In genomic region chr11:61983419-61983818, GRCh38 we compare ENCODE assay signal across 20 cellular contexts. TPM values are rescaled to one million over a fixed set of nuclear protein-coding genes. Genes with fewer than 3 reads are reported as not detected.
DNase-seq lines count a peak whose midpoint lies in the region; ATAC-seq, FAIRE-seq and TF ChIP-seq lines count a peak whose summit lies in the region.
"Had no signal": no experiment of that assay in that cellular context is flagged by ENCODE, and none has a peak within 500 bp of the region (broad histone marks: within the 10 kb centered on the region; RNA-seq: fewer than 3 reads in every experiment).

No MANE protein-coding gene starts in this region.

- CTCF ChIA-PET in HepG2 (lab: Yijun Ruan, JAX; ENCODE audit: low intra/inter-chr PET ratio, low total read pairs): no interaction called here

- peaks cover 26 to 90% (median 48%) of the 10 kb centered on the region in 10 experiments for H3K4me1 ChIP-seq in BLaER1 treated with 17β-estradiol and CSF1 and Interleukin-3, amounts not matched to agents 10 nM and 100 nM
- H3K4me1 ChIP-seq in HepG2 (ENCODE audit: insufficient read depth, low read length) (peaks cover 87% of the 10 kb centered on the region), spleen (peaks cover 3 to 48% (median 20%) of the 10 kb centered on the region in 6 donors), hepatocyte (ENCODE audit: insufficient read depth) (peaks cover 35% of the 10 kb centered on the region)

- peaks cover 20 to 31% (median 22%) of the 10 kb centered on the region in 11 experiments for H3K9me3 ChIP-seq in BLaER1 treated with 17β-estradiol and CSF1 and Interleukin-3, amounts not matched to agents 10 nM and 100 nM (replicated peaks in 1 of 11)
- no peaks in the 10 kb centered on the region for H3K9me3 ChIP-seq in HepG2 (ENCODE audit: low read length)
- peaks cover 0 to 13% (median 3%) of the 10 kb centered on the region in 8 donors for H3K9me3 ChIP-seq in spleen
- H3K9me3 ChIP-seq in hepatocyte (ENCODE audit: low read depth): peaks cover 6% of the 10 kb centered on the region
- H3K9me3 ChIP-seq: Peyer's patch had no signal

- H3K4me3 ChIP-seq in BLaER1 treated with 17β-estradiol and CSF1 and Interleukin-3, amounts not matched to agents 10 nM and 100 nM: no peak overlapping the region
- H3K4me3 ChIP-seq in HepG2 (replicated peaks in 1 of 3; ENCODE audit: insufficient read depth in 1 of 3, low read depth in 2 of 3, low read length in 3 of 3): no peak overlapping the region
- H3K4me3 ChIP-seq in spleen: no peak overlapping the region
- no peak overlapping the region for H3K4me3 ChIP-seq in hepatocyte
- H3K4me3 ChIP-seq: A549, GM23338, K562, Peyer's patch had no signal

- no peak for TF ChIP-seq EP300 in HepG2 (IDR thresholded peaks at IDR 0.05; ENCODE audit: low read depth in 2 of 2, low read length in 2 of 2)
- TF ChIP-seq EP300 in HepG2 (CRISPR knock-in tag; IDR thresholded peaks at IDR 0.05; ENCODE audit: borderline replicate concordance): no peak

- peak overlapping the region in 1 of 11 experiments; percentile 56; a peak in 1 of 22 replicates for H3K9ac ChIP-seq in BLaER1 treated with 17β-estradiol and CSF1 and Interleukin-3, amounts not matched to agents 10 nM and 100 nM
- no peak overlapping the region for H3K9ac ChIP-seq in HepG2 (ENCODE audit: insufficient read depth, low read depth, low read length)

- ATAC-seq in HepG2 (no peak), GM21529 (IDR thresholded peaks at IDR 0.05; ENCODE audit: unreplicated experiment) (no peak)
- ATAC-seq: A549, GM23338, K562 had no signal

- DNase-seq in caudate nucleus (lab: John Stamatoyannopoulos, UW) (peak in 1 of 61 donors; percentile 42), HepG2 (ENCODE audit: low spot score) (no peak), spleen (peak; percentile 75), hepatocyte (ENCODE audit: low spot score) (no peak), DMS53 (lab: John Stamatoyannopoulos, UW) (no peak)
- DNase-seq: Calu3; CD4-positive, alpha-beta memory T cell; NCI-H1105; NCI-H2081; NCI-H2171 treated with DMSO at 0.1 percent for 48 hours; NCI-H446 treated with DMSO at 0.1 percent for 48 hours; NCI-H69; NK-92 treated with Interleukin-12 subunit alpha and Interleukin-12 subunit beta, amount 100 ng/mL, for 24 hours had no signal

- intact Hi-C loops in HepG2 (cut with micrococcal nuclease; ENCODE audit: unreplicated experiment): no loop called here
- intact Hi-C loops in spleen (cut with DNase I; ENCODE audit: low total_unique reads): no loop called here

- POLR2A ChIA-PET in HepG2 (lab: Yijun Ruan, JAX): interaction anchor here (1.2 to 14.8 kb wide), 5 partner anchors 10 to 42 kb away, joined by 3 to 518 read pairs (median 170); partner anchors contain the start of gene FTH1

- no TSS peak for BruUV-seq in HepG2 (replicated peaks; lab: Mats Ljungman, UMichigan)

- H3K4me2 ChIP-seq in BLaER1 treated with 17β-estradiol and CSF1 and Interleukin-3, amounts not matched to agents 10 nM and 100 nM: peak overlapping the region in 9 of 11 experiments; percentile 61 to 82 (median 68); a peak in 16 of 22 replicates
- H3K4me2 ChIP-seq in HepG2 (ENCODE audit: low read depth, low read length): no peak overlapping the region
- H3K4me2 ChIP-seq in hepatocyte: no peak overlapping the region
- H3K4me2 ChIP-seq: A549, GM23338 had no signal

- H2AFZ ChIP-seq in HepG2 (ENCODE audit: low read length) (no peak overlapping the region), hepatocyte (no peak overlapping the region)
- H2AFZ ChIP-seq: GM23338 had no signal

- 0 out of 22 replicates have a peak, but pooled peaks cover 0 to under 1% (median 0%) of the 10 kb centered on the region in 11 experiments for H3K27me3 ChIP-seq in BLaER1 treated with 17β-estradiol and CSF1 and Interleukin-3, amounts not matched to agents 10 nM and 100 nM
- no peaks in the 10 kb centered on the region for H3K27me3 ChIP-seq in HepG2 (ENCODE audit: control insufficient read depth in 1 of 2, insufficient read depth in 2 of 2, low read length in 2 of 2)
- H3K27me3 ChIP-seq in spleen (replicated peaks in 1 of 7): no peaks in the 10 kb centered on the region
- no peaks in the 10 kb centered on the region for H3K27me3 ChIP-seq in hepatocyte
- H3K27me3 ChIP-seq: Peyer's patch had no signal

- no peaks in the 10 kb centered on the region; a peak in 1 of 22 replicates for H3K36me3 ChIP-seq in BLaER1 treated with 17β-estradiol and CSF1 and Interleukin-3, amounts not matched to agents 10 nM and 100 nM
- no peaks in the 10 kb centered on the region for H3K36me3 ChIP-seq in HepG2 (replicated peaks in 1 of 2; ENCODE audit: control insufficient read depth in 1 of 2, insufficient read depth in 2 of 2, low read length in 2 of 2)
- H3K36me3 ChIP-seq in spleen: no peaks in the 10 kb centered on the region
- H3K36me3 ChIP-seq in hepatocyte (replicated peaks; ENCODE audit: insufficient read depth, low read depth): no peaks in the 10 kb centered on the region
- H3K36me3 ChIP-seq: Peyer's patch had no signal

- TF ChIP-seq POLR2A in HepG2 (IDR thresholded peaks at IDR 0.05; ENCODE audit: insufficient read depth in 1 of 2, low read depth in 2 of 2, low read length in 2 of 2) (no peak), spleen (IDR thresholded peaks at IDR 0.05) (no peak)

- no peaks in the 10 kb centered on the region for H3K9me2 ChIP-seq in hepatocyte (replicated peaks; ENCODE audit: insufficient read depth)

- in situ Hi-C loops in HepG2 (cut with HindIII; ENCODE audit: extremely low pct_ligation_motif_present, low pct_unique_long_range_greater_than_20kb): no loop called here

- no peaks in the 10 kb centered on the region for H4K20me1 ChIP-seq in BLaER1 treated with 17β-estradiol and CSF1 and Interleukin-3, amounts not matched to agents 10 nM and 100 nM
- H4K20me1 ChIP-seq in HepG2 (ENCODE audit: insufficient read depth, low read length) (no peaks in the 10 kb centered on the region), hepatocyte (ENCODE audit: insufficient read depth, poor library complexity, severe bottlenecking) (no peaks in the 10 kb centered on the region)

- peak overlapping the region in 8 of 11 experiments; percentile 10 to 79 (median 51); a peak in 14 of 22 replicates for H3K27ac ChIP-seq in BLaER1 treated with 17β-estradiol and CSF1 and Interleukin-3, amounts not matched to agents 10 nM and 100 nM
- peak overlapping the region; percentile 18 for H3K27ac ChIP-seq in caudate nucleus (ENCODE audit: low read depth, low read length)
- peak overlapping the region; percentile 46 for H3K27ac ChIP-seq in HepG2 (ENCODE audit: extremely low read length, insufficient read depth, low read length)
- H3K27ac ChIP-seq in spleen: peak overlapping the region in 2 of 8 donors; percentile 12 to 33
- no peak overlapping the region for H3K27ac ChIP-seq in hepatocyte
- H3K27ac ChIP-seq: Peyer's patch had no signal

- WGBS in HepG2 (ENCODE audit: low lambda C conversion rate): 88% methylated on average over 1 of the region's 1 CpG
- WGBS in spleen, 5 donors: 86 to 92% (median 91%) methylated on average over 1 of the region's 1 CpG
- 100% methylated on average over 1 of the region's 1 CpG for WGBS in hepatocyte (ENCODE audit: low lambda C conversion rate, missing lambda C conversion rate)

- FAIRE-seq in HepG2 (lab: Jason Lieb, UNC): no peak
- FAIRE-seq: A549, GM12891, K562 had no signal

- no peak for TF ChIP-seq RAD21 in HepG2 (CRISPR knock-in tag; IDR thresholded peaks at IDR 0.05)

- TF ChIP-seq CTCF in HepG2 (CRISPR knock-in tag; IDR thresholded peaks at IDR 0.05): no peak
- TF ChIP-seq CTCF in spleen (IDR thresholded peaks at IDR 0.05 in 8 of 11, conservative IDR thresholded peaks at IDR 0.05 in 3 of 11): no peak
- no peak for TF ChIP-seq CTCF in hepatocyte (IDR thresholded peaks at IDR 0.05; ENCODE audit: poor library complexity)

- no peaks in the 10 kb centered on the region for H3K79me2 ChIP-seq in HepG2 (ENCODE audit: insufficient read depth, low read length)
- peaks cover 3% of the 10 kb centered on the region for H3K79me2 ChIP-seq in hepatocyte

RNA-seq across cellular contexts. Expression of gene FTH1, which starts 16.0 kb away (rescaled TPM):
- total RNA-seq in HepG2 (2016; rRNA removed; fragmentation: Illumina TruSeq; extraction: Trizol) (544 and 607 TPM in 2 replicates), spleen (1,000 to 10,000 TPM; 1,915 to 2,864 (median 2,469) TPM), hepatocyte (1,071 and 1,519 TPM in 2 replicates)
- 3,105 and 3,667 TPM in 2 replicates for total RNA-seq in HepG2 (2016; cell fraction: cytosol; rRNA removed; fragmentation: Illumina TruSeq; extraction: Trizol; ENCODE audit: low read depth)
- total RNA-seq in HepG2 (2016; cell fraction: insoluble cytoplasmic fraction; rRNA removed; fragmentation: Illumina TruSeq; extraction: Trizol): 481 and 554 TPM in 2 replicates
- total RNA-seq in HepG2 (2016; cell fraction: membrane; rRNA removed; fragmentation: Illumina TruSeq; extraction: Trizol): 4,411 and 4,459 TPM in 2 replicates
- 460 and 546 TPM in 2 replicates for total RNA-seq in HepG2 (2016; cell fraction: nucleus; rRNA removed; fragmentation: Illumina TruSeq; extraction: Trizol)
- polyA plus RNA-seq in HepG2 (2011; rRNA removed) (760 and 802 TPM in 2 replicates), spleen (1,000 to 10,000 TPM; 2,005 to 3,321 (median 2,533) TPM), hepatocyte (8,379 and 8,694 TPM in 2 replicates)
- 904 and 962 TPM in 2 replicates for polyA plus RNA-seq in HepG2 (2011; cell fraction: cytosol; rRNA removed)
- 547 and 633 TPM in 2 replicates for polyA plus RNA-seq in HepG2 (2011; cell fraction: nucleus; rRNA removed)
- polyA plus RNA-seq in HepG2 (2012): 4,160 and 4,286 TPM in 2 replicates
- polyA plus RNA-seq in HepG2 (2016; cell fraction: cytosol; fragmentation: Illumina TruSeq; extraction: Trizol; ENCODE audit: low read depth): 74,852 and 83,301 TPM in 2 replicates
- polyA plus RNA-seq in HepG2 (2016; cell fraction: insoluble cytoplasmic fraction; fragmentation: Illumina TruSeq; extraction: Trizol; ENCODE audit: low read depth): 2,697 and 2,813 TPM in 2 replicates
- polyA plus RNA-seq in HepG2 (2016; cell fraction: membrane; fragmentation: Illumina TruSeq; extraction: Trizol; ENCODE audit: low read depth): 37,583 and 39,786 TPM in 2 replicates
- 2,546 and 3,012 TPM in 2 replicates for polyA plus RNA-seq in HepG2 (2016; cell fraction: nucleus; fragmentation: Illumina TruSeq; extraction: Trizol; ENCODE audit: insufficient read depth, low read depth)
- 361 and 877 TPM in 2 replicates for polyA minus RNA-seq in HepG2 (2011; rRNA and poly(A)+ RNA removed; ENCODE audit: low replicate concordance)
- 693 and 773 TPM in 2 replicates for polyA minus RNA-seq in HepG2 (2011; cell fraction: cytosol; rRNA and poly(A)+ RNA removed)
- polyA minus RNA-seq in HepG2 (2011; cell fraction: nucleus; rRNA and poly(A)+ RNA removed): 191 and 263 TPM in 2 replicates

RNA-seq across cellular contexts. Expression of gene BEST1, which starts 33.3 kb away (rescaled TPM):
- total RNA-seq in HepG2 (2016; rRNA removed; fragmentation: Illumina TruSeq; extraction: Trizol) (0.09 TPM in 1 of 2 replicates, not detected in the other), spleen (10 to 100 TPM in 5 of 7 donors, 1 to 10 TPM in 2; 6.8 to 20.4 (median 12.3) TPM), hepatocyte (3.5 and 4.7 TPM in 2 replicates)
- 0.09 and 0.10 TPM in 2 replicates for total RNA-seq in HepG2 (2016; cell fraction: cytosol; rRNA removed; fragmentation: Illumina TruSeq; extraction: Trizol; ENCODE audit: low read depth)
- 0.09 TPM in 1 of 2 replicates, not detected in the other for total RNA-seq in HepG2 (2016; cell fraction: insoluble cytoplasmic fraction; rRNA removed; fragmentation: Illumina TruSeq; extraction: Trizol)
- total RNA-seq in HepG2 (2016; cell fraction: membrane; rRNA removed; fragmentation: Illumina TruSeq; extraction: Trizol): 0.06 and 0.07 TPM in 2 replicates
- total RNA-seq in HepG2 (2016; cell fraction: nucleus; rRNA removed; fragmentation: Illumina TruSeq; extraction: Trizol): 0.13 and 0.16 TPM in 2 replicates
- polyA plus RNA-seq in HepG2 (2011; rRNA removed) (0.65 and 2.3 TPM in 2 replicates), spleen (1 to 10 TPM; 2.6 to 4.3 (median 3.0) TPM), hepatocyte (5.7 and 6.9 TPM in 2 replicates)
- 0.24 and 0.96 TPM in 2 replicates for polyA plus RNA-seq in HepG2 (2011; cell fraction: cytosol; rRNA removed)
- 2.9 and 8.0 TPM in 2 replicates for polyA plus RNA-seq in HepG2 (2011; cell fraction: nucleus; rRNA removed)
- polyA plus RNA-seq in HepG2 (2012): 1.1 and 1.9 TPM in 2 replicates
- polyA plus RNA-seq in HepG2 (2016; cell fraction: cytosol; fragmentation: Illumina TruSeq; extraction: Trizol; ENCODE audit: low read depth): 1.3 and 1.4 TPM in 2 replicates
- polyA plus RNA-seq in HepG2 (2016; cell fraction: insoluble cytoplasmic fraction; fragmentation: Illumina TruSeq; extraction: Trizol; ENCODE audit: low read depth): 0.07 TPM in 1 of 2 replicates, not detected in the other
- polyA plus RNA-seq in HepG2 (2016; cell fraction: membrane; fragmentation: Illumina TruSeq; extraction: Trizol; ENCODE audit: low read depth): 0.37 and 0.43 TPM in 2 replicates
- not detected in 2 replicates for polyA plus RNA-seq in HepG2 (2016; cell fraction: nucleus; fragmentation: Illumina TruSeq; extraction: Trizol; ENCODE audit: insufficient read depth, low read depth)
- polyA minus RNA-seq in HepG2 (2011; rRNA and poly(A)+ RNA removed; ENCODE audit: low replicate concordance): 0.28 and 1.6 TPM in 2 replicates
- polyA minus RNA-seq in HepG2 (2011; cell fraction: cytosol; rRNA and poly(A)+ RNA removed): 0.44 and 0.79 TPM in 2 replicates
- polyA minus RNA-seq in HepG2 (2011; cell fraction: nucleus; rRNA and poly(A)+ RNA removed): 1.7 and 6.0 TPM in 2 replicates

Comparison
In these comparisons a context has a peak if more than half of its experiments do, and no peak if none do; other contexts are left out.
1. H3K4me2 ChIP-seq: peak in BLaER1 treated with 17β-estradiol and CSF1 and Interleukin-3, amounts not matched to agents 10 nM and 100 nM (9 of 11); none in HepG2 (single experiment) and hepatocyte (single experiment).